In genomic region chr2:65782186-65782585, GRCh38 we compare ENCODE assay signal across 1 cellular context.
TF ChIP-seq lines count a peak whose summit lies in the region.

No MANE protein-coding gene starts in this region.

TF ChIP-seq in GM23338, 12 proteins besides CTCF, POLR2A, EP300 and RAD21 (continued from another document):
- TF ChIP-seq ZNF462 (CRISPR knock-in tag; IDR thresholded peaks at IDR 0.05), result no peak
- TF ChIP-seq JUNB (IDR thresholded peaks at IDR 0.05; ENCODE audit: unreplicated experiment), result no peak
- TF ChIP-seq REST (IDR thresholded peaks at IDR 0.05; ENCODE audit: unreplicated experiment), result no peak
- TF ChIP-seq EZH2 (IDR thresholded peaks at IDR 0.05; ENCODE audit: low read depth, unreplicated experiment), result no peak
- no peak for TF ChIP-seq NANOG (IDR thresholded peaks at IDR 0.05; ENCODE audit: borderline replicate concordance)
TF ChIP-seq in GM23338: peak in this region for 0.
